Comparison of ENCODE assay signal across 22 cellular contexts in the genomic region with DNA sequence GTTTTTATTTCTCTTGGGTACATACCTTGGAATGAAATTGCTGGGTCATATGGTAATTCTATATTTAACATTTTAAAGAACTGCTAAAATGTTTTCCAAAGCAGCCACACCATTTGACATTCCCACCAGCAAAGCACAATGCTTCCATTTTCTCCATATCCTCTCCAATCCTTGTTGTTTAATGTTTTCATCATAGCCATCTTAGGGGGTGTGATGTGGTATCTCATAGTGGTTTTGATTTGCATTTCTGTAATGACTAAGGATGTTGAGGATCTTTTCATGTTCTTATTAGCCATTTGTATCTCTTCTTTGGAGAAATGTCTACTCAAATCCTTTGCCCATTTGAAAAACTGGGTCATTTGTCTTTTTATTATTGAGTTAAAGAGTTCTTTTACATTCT.
"Had no signal": no experiment of that assay in that cellular context is flagged by ENCODE, and none has a peak within 500 bp of the region (broad histone marks: within the 10 kb centered on the region; RNA-seq: fewer than 3 reads in every experiment).

No MANE protein-coding gene starts in this region.

- DNase-seq: Karpas-422; KG1; MG63; NCI-H1092 treated with DMSO at 0.1 percent for 48 hours; NCI-H1436; NCI-H187; NCI-H2029; NCI-H2081 treated with DMSO at 0.1 percent for 48 hours; NCI-H2171; NCI-H226; NCI-H446; NCI-H510A; NCI-H524 treated with DMSO at 0.1 percent for 48 hours; NCI-H69; NCI-H774; NK-92 treated with Interleukin-12 subunit alpha and Interleukin-12 subunit beta, amount 100 ng/mL, for 24 hours; PC-3; SIG-M5 had no signal

- H3K9me3 ChIP-seq: MG63, SJSA1 had no signal

- H3K4me1 ChIP-seq: SJSA1 had no signal

- H3K36me3 ChIP-seq: MG63, SJSA1 had no signal

- H3K27ac ChIP-seq: SJSA1, SK-N-MC had no signal

- H3K27me3 ChIP-seq: MG63, SJSA1 had no signal

- H3K4me3 ChIP-seq: MG63, SJSA1, SK-N-MC had no signal

- ATAC-seq: Panc1, PC-3, Right ventricle myocardium inferior had no signal
